ENCODE assay signal across 1 cellular context in the genomic region with DNA sequence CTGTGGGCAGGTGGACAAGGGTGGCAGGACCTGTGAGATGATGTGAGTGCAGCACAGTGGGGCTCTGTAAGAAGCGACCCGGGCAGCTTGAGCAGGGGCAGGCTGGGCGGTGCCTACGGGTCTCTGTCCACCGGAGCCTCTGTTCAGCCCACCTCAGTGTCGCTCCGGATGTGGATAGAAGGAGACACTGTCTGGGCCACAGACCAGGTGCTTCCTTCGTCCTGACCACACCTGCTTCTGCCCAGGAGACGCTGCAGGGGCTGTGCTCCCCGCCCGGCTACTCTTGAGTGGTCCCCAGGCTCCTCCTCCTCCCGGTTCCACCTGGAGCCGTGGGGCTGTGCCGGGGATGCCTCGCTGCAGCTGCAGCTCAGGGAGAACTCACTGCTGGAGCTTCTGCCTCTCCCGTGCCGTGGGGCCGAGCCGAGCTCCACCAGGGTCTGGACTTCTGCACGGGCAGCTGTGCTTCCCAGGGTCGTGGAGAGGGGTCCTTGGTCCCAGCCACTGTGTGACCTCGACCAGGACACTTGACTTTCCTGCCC.
TF ChIP-seq lines count a peak whose summit lies in the region.

No MANE protein-coding gene starts in this region.

TF ChIP-seq in IMR-90, 13 proteins besides CTCF, POLR2A, EP300 and RAD21 (continued from another document):
- TF ChIP-seq FOS (IDR thresholded peaks at IDR 0.05; ENCODE audit: low read depth, low read length): no peak
- no peak for TF ChIP-seq NFE2L2 (IDR thresholded peaks at IDR 0.05; ENCODE audit: low read depth, low read length)
- TF ChIP-seq, protein P1, sequence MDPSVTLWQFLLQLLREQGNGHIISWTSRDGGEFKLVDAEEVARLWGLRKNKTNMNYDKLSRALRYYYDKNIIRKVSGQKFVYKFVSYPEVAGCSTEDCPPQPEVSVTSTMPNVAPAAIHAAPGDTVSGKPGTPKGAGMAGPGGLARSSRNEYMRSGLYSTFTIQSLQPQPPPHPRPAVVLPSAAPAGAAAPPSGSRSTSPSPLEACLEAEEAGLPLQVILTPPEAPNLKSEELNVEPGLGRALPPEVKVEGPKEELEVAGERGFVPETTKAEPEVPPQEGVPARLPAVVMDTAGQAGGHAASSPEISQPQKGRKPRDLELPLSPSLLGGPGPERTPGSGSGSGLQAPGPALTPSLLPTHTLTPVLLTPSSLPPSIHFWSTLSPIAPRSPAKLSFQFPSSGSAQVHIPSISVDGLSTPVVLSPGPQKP (IDR thresholded peaks at IDR 0.05; ENCODE audit: borderline replicate concordance, low read depth, low read length): no peak
- TF ChIP-seq RCOR1 (IDR thresholded peaks at IDR 0.05; ENCODE audit: insufficient replicate concordance, low read length): no peak
- no peak for TF ChIP-seq RFX5 (IDR thresholded peaks at IDR 0.05; ENCODE audit: low read depth, low read length)
- TF ChIP-seq CHD1 (IDR thresholded peaks at IDR 0.05; ENCODE audit: low read depth, low read length): no peak
- no peak for TF ChIP-seq MAZ (IDR thresholded peaks at IDR 0.05; ENCODE audit: borderline replicate concordance, low read depth, low read length)
- no peak for TF ChIP-seq CEBPB (IDR thresholded peaks at IDR 0.05; ENCODE audit: low read depth, low read length)
- no peak for TF ChIP-seq MXI1 (IDR thresholded peaks at IDR 0.05; ENCODE audit: borderline replicate concordance, low read depth, low read length)
